ENCODE assay signal across 17 cellular contexts in the genomic region with DNA sequence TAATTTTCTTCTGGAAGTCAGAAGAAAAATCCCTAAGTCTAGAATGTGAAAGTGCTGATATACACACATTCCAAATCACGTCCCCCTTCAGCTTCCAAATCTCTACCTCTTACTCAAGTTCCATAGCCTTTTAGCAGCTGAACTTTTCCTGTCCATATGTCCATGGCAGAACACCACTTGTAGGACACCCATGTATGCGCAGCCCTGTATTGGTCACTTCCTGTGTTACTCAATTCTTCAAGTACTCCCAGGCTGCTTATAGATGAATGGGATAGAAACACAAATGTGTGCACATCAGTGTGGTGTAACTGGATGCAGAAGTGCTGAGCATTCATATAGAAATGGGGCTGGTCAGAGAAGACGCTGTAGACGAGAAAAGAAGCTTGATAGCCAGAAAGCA. TPM values are rescaled to one million over a fixed set of nuclear protein-coding genes. Genes with fewer than 3 reads are reported as not detected.
A peak's percentile ranks its signal among the peaks of the same experiment; 100 is the strongest.
DNase-seq lines count a peak whose midpoint lies in the region; ATAC-seq and TF ChIP-seq lines count a peak whose summit lies in the region.
"Had no signal": no experiment of that assay in that cellular context is flagged by ENCODE, and none has a peak within 500 bp of the region (broad histone marks: within the 10 kb centered on the region; RNA-seq: fewer than 3 reads in every experiment).

No MANE protein-coding gene starts in this region.

- H3K4me1 ChIP-seq in breast epithelium = no peaks in the 10 kb centered on the region
- H3K4me1 ChIP-seq: BE2C had no signal

- DNase-seq in MCF 10A (ENCODE audit: unreplicated experiment) (peak; percentile 56), breast epithelium (ENCODE audit: low spot score in 2 of 2) (no peak), NB4 (ENCODE audit: low read depth) (peak; percentile 16), dermis blood vessel endothelial cell (peak; percentile 42), iris pigment epithelial cell (ENCODE audit: low read depth) (peak; percentile 87), WTC11 (ENCODE audit: low spot score) (no peak), NCI-H446 (lab: John Stamatoyannopoulos, UW) (no peak)
- DNase-seq: 8988T; BE2C; CD4-positive, alpha-beta memory T cell; GOT3; NCI-H1092; NCI-H82; OCI-M1; SHP77 had no signal

- H3K4me3 Mint-ChIP-seq in MCF 10A (ENCODE audit: unreplicated experiment) (no peak overlapping the region), WTC11 (no peak overlapping the region)
- H3K4me3 Mint-ChIP-seq: CD4-positive, alpha-beta memory T cell had no signal

- POLR2A ChIA-PET in MCF 10A (lab: Yijun Ruan, JAX) = interaction anchor here (1.0 to 2.7 kb wide), 2 partner anchors 8 to 19 kb away, joined by 3 to 9 read pairs; a partner anchor contains a TSS
- POLR2A ChIA-PET in WTC11 (lab: Charles Lee) = no interaction called here

- intact Hi-C loops in MCF 10A (cut with micrococcal nuclease) (no loop called here), breast epithelium (cut with DNase I; ENCODE audit: low total_unique reads) (no loop called here)

- H3K4me3 ChIP-seq in breast epithelium (no peak overlapping the region), NB4 (ENCODE audit: low read depth, low read length) (no peak overlapping the region)

- peaks cover 7% of the 10 kb centered on the region for H3K36me3 Mint-ChIP-seq in MCF 10A (ENCODE audit: insufficient read depth, unreplicated experiment)
- no peaks in the 10 kb centered on the region for H3K36me3 Mint-ChIP-seq in WTC11
- H3K36me3 Mint-ChIP-seq: CD4-positive, alpha-beta memory T cell had no signal

- no peaks in the 10 kb centered on the region for H3K36me3 ChIP-seq in breast epithelium
- H3K36me3 ChIP-seq: BE2C had no signal

- H3K27ac Mint-ChIP-seq in MCF 10A (ENCODE audit: low read depth, unreplicated experiment) (no peak overlapping the region), WTC11 (no peak overlapping the region)
- H3K27ac Mint-ChIP-seq: CD4-positive, alpha-beta memory T cell had no signal

- TF ChIP-seq POLR2A in breast epithelium (IDR thresholded peaks at IDR 0.05) (no peak), NB4 (IDR thresholded peaks at IDR 0.05; ENCODE audit: extremely low read depth, insufficient read length) (no peak)

- TF ChIP-seq CTCF in MCF 10A (IDR thresholded peaks at IDR 0.05; ENCODE audit: unreplicated experiment) = no peak
- TF ChIP-seq CTCF in breast epithelium (IDR thresholded peaks at IDR 0.05) = no peak
- TF ChIP-seq CTCF in NB4 (IDR thresholded peaks at IDR 0.05; ENCODE audit: low read depth, low read length) = no peak
- no peak for TF ChIP-seq CTCF in WTC11 (IDR thresholded peaks at IDR 0.05)

- BruUV-seq in MCF 10A (replicated peaks; lab: Mats Ljungman, UMichigan) = no TSS peak

- no peaks in the 10 kb centered on the region for H3K4me1 Mint-ChIP-seq in MCF 10A (ENCODE audit: insufficient read depth, unreplicated experiment)
- peaks cover 4% of the 10 kb centered on the region; the same call in 1 of the 2 replicates for H3K4me1 Mint-ChIP-seq in WTC11
- H3K4me1 Mint-ChIP-seq: CD4-positive, alpha-beta memory T cell had no signal

- no peak overlapping the region for H3K27ac ChIP-seq in breast epithelium

- ATAC-seq in GM21576 (IDR thresholded peaks at IDR 0.05; ENCODE audit: unreplicated experiment) (no peak), WTC11 (no peak)
- ATAC-seq: SK-N-SH treated with all-trans-retinoic acid at 6 μM for 48 hours had no signal

- CTCF ChIA-PET in MCF 10A (lab: Yijun Ruan, JAX) (interaction anchor here (0.8 to 2.9 kb wide), 7 partner anchors 8 to 151 kb away, joined by 3 to 28 read pairs (median 4); a partner anchor contains a TSS), WTC11 (lab: Charles Lee) (interaction anchor here (1.0 to 1.9 kb wide), 2 partner anchors 8 to 106 kb away, joined by 3 to 14 read pairs; no protein-coding TSS in a partner anchor)

- H3K9me3 Mint-ChIP-seq in MCF 10A (ENCODE audit: unreplicated experiment) (no peaks in the 10 kb centered on the region), WTC11 (no peaks in the 10 kb centered on the region)
- H3K9me3 Mint-ChIP-seq: CD4-positive, alpha-beta memory T cell had no signal

- H3K27me3 ChIP-seq in breast epithelium = peaks cover 0 to 54% of the 10 kb centered on the region in 2 donors
- H3K27me3 ChIP-seq: BE2C had no signal

- no peaks in the 10 kb centered on the region for H3K9me3 ChIP-seq in breast epithelium
- H3K9me3 ChIP-seq: BE2C had no signal

- peaks cover 87% of the 10 kb centered on the region for H3K27me3 Mint-ChIP-seq in MCF 10A (ENCODE audit: insufficient read depth, unreplicated experiment)
- H3K27me3 Mint-ChIP-seq in WTC11 (ENCODE audit: low read depth) = no peaks in the 10 kb centered on the region

TF ChIP-seq in WTC11, 78 proteins besides CTCF, POLR2A, EP300 and RAD21:
- TF ChIP-seq JUN (CRISPR knock-in tag; IDR thresholded peaks at IDR 0.05) (no peak), TP53 (CRISPR knock-in tag; IDR thresholded peaks at IDR 0.05) (no peak), ZNF263 (CRISPR knock-in tag; IDR thresholded peaks at IDR 0.05; ENCODE audit: low read depth) (no peak), KAT7 (CRISPR knock-in tag; IDR thresholded peaks at IDR 0.05; ENCODE audit: borderline replicate concordance) (no peak), ZNF317 (CRISPR knock-in tag; IDR thresholded peaks at IDR 0.05; ENCODE audit: borderline replicate concordance, low read depth) (no peak), GRHL2 (CRISPR knock-in tag; IDR thresholded peaks at IDR 0.05; ENCODE audit: insufficient replicate concordance, severe bottlenecking) (no peak), PRRX2 (CRISPR knock-in tag; IDR thresholded peaks at IDR 0.05) (no peak)
- TF ChIP-seq, protein P1, sequence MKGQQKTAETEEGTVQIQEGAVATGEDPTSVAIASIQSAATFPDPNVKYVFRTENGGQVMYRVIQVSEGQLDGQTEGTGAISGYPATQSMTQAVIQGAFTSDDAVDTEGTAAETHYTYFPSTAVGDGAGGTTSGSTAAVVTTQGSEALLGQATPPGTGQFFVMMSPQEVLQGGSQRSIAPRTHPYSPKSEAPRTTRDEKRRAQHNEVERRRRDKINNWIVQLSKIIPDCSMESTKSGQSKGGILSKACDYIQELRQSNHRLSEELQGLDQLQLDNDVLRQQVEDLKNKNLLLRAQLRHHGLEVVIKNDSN (CRISPR knock-in tag; IDR thresholded peaks at IDR 0.05) = no peak
- TF ChIP-seq, protein P2, sequence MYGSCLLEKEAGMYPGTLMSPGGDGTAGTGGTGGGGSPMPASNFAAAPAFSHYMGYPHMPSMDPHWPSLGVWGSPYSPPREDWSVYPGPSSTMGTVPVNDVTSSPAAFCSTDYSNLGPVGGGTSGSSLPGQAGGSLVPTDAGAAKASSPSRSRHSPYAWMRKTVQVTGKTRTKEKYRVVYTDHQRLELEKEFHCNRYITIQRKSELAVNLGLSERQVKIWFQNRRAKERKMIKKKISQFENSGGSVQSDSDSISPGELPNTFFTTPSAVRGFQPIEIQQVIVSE (CRISPR knock-in tag; IDR thresholded peaks at IDR 0.05; ENCODE audit: borderline replicate concordance) = no peak
- TF ChIP-seq, protein P3, sequence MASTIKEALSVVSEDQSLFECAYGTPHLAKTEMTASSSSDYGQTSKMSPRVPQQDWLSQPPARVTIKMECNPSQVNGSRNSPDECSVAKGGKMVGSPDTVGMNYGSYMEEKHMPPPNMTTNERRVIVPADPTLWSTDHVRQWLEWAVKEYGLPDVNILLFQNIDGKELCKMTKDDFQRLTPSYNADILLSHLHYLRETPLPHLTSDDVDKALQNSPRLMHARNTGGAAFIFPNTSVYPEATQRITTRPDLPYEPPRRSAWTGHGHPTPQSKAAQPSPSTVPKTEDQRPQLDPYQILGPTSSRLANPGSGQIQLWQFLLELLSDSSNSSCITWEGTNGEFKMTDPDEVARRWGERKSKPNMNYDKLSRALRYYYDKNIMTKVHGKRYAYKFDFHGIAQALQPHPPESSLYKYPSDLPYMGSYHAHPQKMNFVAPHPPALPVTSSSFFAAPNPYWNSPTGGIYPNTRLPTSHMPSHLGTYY (CRISPR knock-in tag; IDR thresholded peaks at IDR 0.05) = no peak
- TF ChIP-seq, protein P4, sequence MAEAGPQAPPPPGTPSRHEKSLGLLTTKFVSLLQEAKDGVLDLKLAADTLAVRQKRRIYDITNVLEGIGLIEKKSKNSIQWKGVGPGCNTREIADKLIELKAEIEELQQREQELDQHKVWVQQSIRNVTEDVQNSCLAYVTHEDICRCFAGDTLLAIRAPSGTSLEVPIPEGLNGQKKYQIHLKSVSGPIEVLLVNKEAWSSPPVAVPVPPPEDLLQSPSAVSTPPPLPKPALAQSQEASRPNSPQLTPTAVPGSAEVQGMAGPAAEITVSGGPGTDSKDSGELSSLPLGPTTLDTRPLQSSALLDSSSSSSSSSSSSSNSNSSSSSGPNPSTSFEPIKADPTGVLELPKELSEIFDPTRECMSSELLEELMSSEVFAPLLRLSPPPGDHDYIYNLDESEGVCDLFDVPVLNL (CRISPR knock-in tag; IDR thresholded peaks at IDR 0.05; ENCODE audit: borderline replicate concordance, low read depth) = no peak
- TF ChIP-seq, protein P5, sequence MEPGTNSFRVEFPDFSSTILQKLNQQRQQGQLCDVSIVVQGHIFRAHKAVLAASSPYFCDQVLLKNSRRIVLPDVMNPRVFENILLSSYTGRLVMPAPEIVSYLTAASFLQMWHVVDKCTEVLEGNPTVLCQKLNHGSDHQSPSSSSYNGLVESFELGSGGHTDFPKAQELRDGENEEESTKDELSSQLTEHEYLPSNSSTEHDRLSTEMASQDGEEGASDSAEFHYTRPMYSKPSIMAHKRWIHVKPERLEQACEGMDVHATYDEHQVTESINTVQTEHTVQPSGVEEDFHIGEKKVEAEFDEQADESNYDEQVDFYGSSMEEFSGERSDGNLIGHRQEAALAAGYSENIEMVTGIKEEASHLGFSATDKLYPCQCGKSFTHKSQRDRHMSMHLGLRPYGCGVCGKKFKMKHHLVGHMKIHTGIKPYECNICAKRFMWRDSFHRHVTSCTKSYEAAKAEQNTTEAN (CRISPR knock-in tag; IDR thresholded peaks at IDR 0.05) = no peak
TF ChIP-seq in WTC11: peak in this region for 0.

RNA-seq across cellular contexts. Expression of a gene that starts 18.8 kb away (rescaled TPM):
- 4.7 and 5.3 TPM in 2 replicates for total RNA-seq in MCF 10A (2022)
- total RNA-seq in breast epithelium = 10 to 100 TPM; 15.2 to 61.0 (median 32.6) TPM
- total RNA-seq in dermis blood vessel endothelial cell = 21.8 and 22.0 TPM in 2 replicates
- 0.24 to 0.62 TPM (median 0.34 TPM) in 3 replicates for total RNA-seq in WTC11 (2021)
- total RNA-seq: CD4-positive, alpha-beta memory T cell had no signal

RNA-seq across cellular contexts. Expression of a gene that starts 26.2 kb away (rescaled TPM):
- total RNA-seq in MCF 10A (2022) (4.9 and 5.6 TPM in 2 replicates), breast epithelium (10 to 100 TPM; 30.9 to 49.5 (median 40.6) TPM), dermis blood vessel endothelial cell (56.4 and 79.0 TPM in 2 replicates), WTC11 (2021) (47.0 to 50.5 TPM (median 49.8 TPM) in 3 replicates)

Comparison
In these comparisons a context has a peak if more than half of its experiments do, and no peak if none do; other contexts are left out.
1. DNase-seq: peak in MCF 10A (single experiment), NB4 (single experiment), dermis blood vessel endothelial cell (single experiment) and iris pigment epithelial cell (single experiment); none in breast epithelium (0 of 2), WTC11 (single experiment) and NCI-H446 (0 of 2).